ENCODE assay signal across 1 cellular context in the genomic region with DNA sequence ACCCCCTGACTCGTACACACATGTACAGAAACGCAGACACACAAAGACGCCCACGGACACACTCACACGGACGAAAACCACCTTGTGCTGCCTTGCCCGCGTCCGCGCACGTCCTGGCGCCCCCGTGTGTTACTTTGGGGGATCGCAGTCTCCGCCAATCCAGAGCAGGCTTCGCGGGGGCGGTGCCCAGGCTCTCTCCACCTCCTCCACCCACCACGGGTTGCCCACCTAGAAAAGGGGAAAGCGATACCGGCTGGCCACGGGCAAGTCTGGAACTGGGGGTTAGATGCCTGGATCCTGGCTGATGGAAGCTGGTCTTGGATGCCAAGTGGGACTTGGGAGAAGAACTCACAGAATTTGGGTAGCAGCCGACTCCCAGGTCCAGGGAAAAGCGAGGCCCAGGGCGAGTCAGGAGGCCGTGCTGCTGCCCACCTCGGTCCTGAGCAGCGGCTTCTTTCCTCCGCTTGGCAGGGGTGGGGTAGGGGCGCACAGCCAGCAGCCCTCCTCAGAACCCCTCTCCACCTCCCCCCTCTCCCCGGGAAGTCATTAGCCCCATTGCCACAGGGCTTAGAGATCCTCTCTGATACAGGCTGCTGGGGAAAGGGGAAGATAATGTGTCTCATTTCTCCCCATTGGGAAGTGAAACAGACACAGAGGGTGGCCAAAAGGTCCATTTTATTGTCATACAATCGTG.
TF ChIP-seq lines count a peak whose summit lies in the region.

No MANE protein-coding gene starts in this region.

TF ChIP-seq in SK-N-SH treated with all-trans-retinoic acid at 6 μM for 48 hours, 23 proteins besides CTCF, POLR2A, EP300 and RAD21 (continued from another document):
- no peak for TF ChIP-seq PATZ1 (CRISPR knock-in tag; IDR thresholded peaks at IDR 0.05; ENCODE audit: borderline replicate concordance)
- no peak for TF ChIP-seq ZC3H10 (CRISPR knock-in tag; IDR thresholded peaks at IDR 0.05)
